ENCODE assay signal across 10 cellular contexts in genomic region chr4:112514079-112514448, GRCh38. TPM values are rescaled to one million over a fixed set of nuclear protein-coding genes. Genes with fewer than 3 reads are reported as not detected.
A peak's percentile ranks its signal among the peaks of the same experiment; 100 is the strongest.
DNase-seq lines count a peak whose midpoint lies in the region; ATAC-seq and TF ChIP-seq lines count a peak whose summit lies in the region.
"Had no signal": no experiment of that assay in that cellular context is flagged by ENCODE, and none has a peak within 500 bp of the region (broad histone marks: within the 10 kb centered on the region; RNA-seq: fewer than 3 reads in every experiment).

No MANE protein-coding gene starts in this region.

- H3K4me1 Mint-ChIP-seq in activated CD8-positive, alpha-beta T cell treated with anti-CD3 and anti-CD28 coated beads for 36 hours (ENCODE audit: low read depth) = peaks cover 52% of the 10 kb centered on the region
- H3K4me1 Mint-ChIP-seq in nephron progenitor cell = peaks cover 63% of the 10 kb centered on the region

- no peak for TF ChIP-seq CTCF in activated CD8-positive, alpha-beta T cell treated with anti-CD3 and anti-CD28 coated beads for 36 hours (IDR thresholded peaks at IDR 0.05)
- no peak for TF ChIP-seq CTCF in nephron progenitor cell (IDR thresholded peaks at IDR 0.05)

- intact Hi-C loops in activated CD8-positive, alpha-beta T cell treated with anti-CD3 and anti-CD28 coated beads for 36 hours (cut with micrococcal nuclease) = loop anchor here (10.0 kb wide), 1 partner anchor 1879 kb away; no protein-coding TSS in a partner anchor

- peaks cover 82% of the 10 kb centered on the region for H3K27me3 Mint-ChIP-seq in activated CD8-positive, alpha-beta T cell treated with anti-CD3 and anti-CD28 coated beads for 36 hours
- peaks cover 100% of the 10 kb centered on the region for H3K27me3 Mint-ChIP-seq in nephron progenitor cell (ENCODE audit: low read depth, poor library complexity)

- DNase-seq in NCI-H2227 (lab: John Stamatoyannopoulos, UW; ENCODE audit: unreplicated experiment) (peak; percentile 11), NCI-H2227 treated with DMSO at 0.1 percent for 48 hours (lab: John Stamatoyannopoulos, UW) (no peak), nephron progenitor cell (peak; percentile 14)
- DNase-seq in activated CD8-positive, alpha-beta T cell treated with anti-CD3 and anti-CD28 coated beads for 36 hours = peak; percentile 14
- no peak for DNase-seq in stimulated activated CD4-positive, alpha-beta T cell treated with anti-CD3 and anti-CD28 coated beads, Interleukin-1b, Interleukin-23, amount 100 ng/mL, for 48 hours
- DNase-seq: amniotic stem cell had no signal

- POLR2A ChIA-PET in activated CD8-positive, alpha-beta T cell treated with anti-CD3 and anti-CD28 coated beads for 36 hours (lab: Charles Lee) = interaction anchor here (1.1 kb wide), 1 partner anchor 11 kb away, joined by 4 read pairs; no protein-coding TSS in a partner anchor

- ATAC-seq in HG02610 (IDR thresholded peaks at IDR 0.05; ENCODE audit: unreplicated experiment) = peak; percentile 19
- peak; percentile 9 for ATAC-seq in activated CD8-positive, alpha-beta T cell treated with anti-CD3 and anti-CD28 coated beads for 36 hours
- ATAC-seq in GM18873 (IDR thresholded peaks at IDR 0.05; ENCODE audit: low FRiP score, unreplicated experiment) = no peak
- no peak for ATAC-seq in HG03097 (IDR thresholded peaks at IDR 0.05; ENCODE audit: low FRiP score, unreplicated experiment)

- CTCF ChIA-PET in activated CD8-positive, alpha-beta T cell treated with anti-CD3 and anti-CD28 coated beads for 36 hours (lab: Charles Lee) = interaction anchor here (2.8 kb wide), 1 partner anchor 10 kb away, joined by 10 read pairs; no protein-coding TSS in a partner anchor

- H3K4me3 Mint-ChIP-seq in activated CD8-positive, alpha-beta T cell treated with anti-CD3 and anti-CD28 coated beads for 36 hours = peak overlapping the region; percentile 96
- peak overlapping the region; percentile 73 for H3K4me3 Mint-ChIP-seq in nephron progenitor cell

- peaks cover 10% of the 10 kb centered on the region for H3K36me3 Mint-ChIP-seq in activated CD8-positive, alpha-beta T cell treated with anti-CD3 and anti-CD28 coated beads for 36 hours (ENCODE audit: low read depth)
- H3K36me3 Mint-ChIP-seq in nephron progenitor cell (ENCODE audit: low read depth) = no peaks in the 10 kb centered on the region

- peaks cover 6% of the 10 kb centered on the region for H3K9me3 Mint-ChIP-seq in activated CD8-positive, alpha-beta T cell treated with anti-CD3 and anti-CD28 coated beads for 36 hours
- peaks cover 6% of the 10 kb centered on the region for H3K9me3 Mint-ChIP-seq in nephron progenitor cell

- no peak overlapping the region for H3K27ac Mint-ChIP-seq in activated CD8-positive, alpha-beta T cell treated with anti-CD3 and anti-CD28 coated beads for 36 hours
- no peak overlapping the region for H3K27ac Mint-ChIP-seq in nephron progenitor cell

RNA-seq across cellular contexts. Expression of gene NEUROG2, which starts 1.9 kb away (rescaled TPM):
- total RNA-seq in activated CD8-positive, alpha-beta T cell treated with anti-CD3 and anti-CD28 coated beads for 36 hours = under 1 TPM; 0.13 to 0.16 TPM
- total RNA-seq: fibroblast of villous mesenchyme had no signal

Comparison
In these comparisons a context has a peak if more than half of its experiments do, and no peak if none do; other contexts are left out.
1. DNase-seq: peak in NCI-H2227 (single experiment), activated CD8-positive, alpha-beta T cell treated with anti-CD3 and anti-CD28 coated beads for 36 hours (single experiment) and nephron progenitor cell (single experiment); none in NCI-H2227 treated with DMSO at 0.1 percent for 48 hours (single experiment) and stimulated activated CD4-positive, alpha-beta T cell treated with anti-CD3 and anti-CD28 coated beads, Interleukin-1b, Interleukin-23, amount 100 ng/mL, for 48 hours (single experiment).
2. ATAC-seq: peak in HG02610 (single experiment) and activated CD8-positive, alpha-beta T cell treated with anti-CD3 and anti-CD28 coated beads for 36 hours (single experiment); none in GM18873 (single experiment) and HG03097 (single experiment).